Comparison of ENCODE assay signal across 8 cellular contexts in genomic region chr1:42943728-42944127, GRCh38. TPM values are rescaled to one million over a fixed set of nuclear protein-coding genes. Genes with fewer than 3 reads are reported as not detected.
A peak's percentile ranks its signal among the peaks of the same experiment; 100 is the strongest.
DNase-seq lines count a peak whose midpoint lies in the region; ATAC-seq and TF ChIP-seq lines count a peak whose summit lies in the region.
"Had no signal": no experiment of that assay in that cellular context is flagged by ENCODE, and none has a peak within 500 bp of the region (broad histone marks: within the 10 kb centered on the region; RNA-seq: fewer than 3 reads in every experiment).

No MANE protein-coding gene starts in this region.

- no peaks in the 10 kb centered on the region for H3K27me3 Mint-ChIP-seq in activated CD4-positive, alpha-beta memory T cell treated with anti-CD3 and anti-CD28 coated beads for 36 hours
- H3K27me3 Mint-ChIP-seq in immature natural killer cell (ENCODE audit: low read depth in 3 of 3): peaks cover 0 to 24% (median 18%) of the 10 kb centered on the region in 3 donors

- POLR2A ChIA-PET in activated CD4-positive, alpha-beta memory T cell treated with anti-CD3 and anti-CD28 coated beads for 36 hours (lab: Charles Lee): interaction anchor here (1.0 to 2.9 kb wide), 4 partner anchors 9 to 15 kb away, joined by 4 to 10 read pairs (median 6); partner anchors contain the start of gene SLC2A1

- TF ChIP-seq CTCF in HL-60 (IDR thresholded peaks at IDR 0.05; ENCODE audit: insufficient read depth, low read length): no peak

- peaks cover 91% of the 10 kb centered on the region for H3K4me1 Mint-ChIP-seq in activated CD4-positive, alpha-beta memory T cell treated with anti-CD3 and anti-CD28 coated beads for 36 hours (ENCODE audit: low read depth)
- peaks cover 97 to 100% of the 10 kb centered on the region in 2 donors for H3K4me1 Mint-ChIP-seq in immature natural killer cell
- peaks cover 97% of the 10 kb centered on the region for H3K4me1 Mint-ChIP-seq in stimulated activated effector memory CD8-positive, alpha-beta T cell treated with anti-CD3 and anti-CD28 coated beads, Interleukin-12 subunit alpha, Interleukin-12 subunit beta, amount 100 ng/mL, for 72 hours

- peak overlapping the region; percentile 69 for H3K27ac Mint-ChIP-seq in activated CD4-positive, alpha-beta memory T cell treated with anti-CD3 and anti-CD28 coated beads for 36 hours
- H3K27ac Mint-ChIP-seq in immature natural killer cell: peak overlapping the region; percentile 84 to 95 (median 88)
- H3K27ac Mint-ChIP-seq in stimulated activated effector memory CD8-positive, alpha-beta T cell treated with anti-CD3 and anti-CD28 coated beads, Interleukin-12 subunit alpha, Interleukin-12 subunit beta, amount 100 ng/mL, for 72 hours: peak overlapping the region; percentile 96

- H3K27ac ChIP-seq in HL-60 (replicated peaks): peak overlapping the region; percentile 59

- H3K9me3 Mint-ChIP-seq in activated CD4-positive, alpha-beta memory T cell treated with anti-CD3 and anti-CD28 coated beads for 36 hours: no peaks in the 10 kb centered on the region
- peaks cover 0 to 1% (median 0%) of the 10 kb centered on the region in 6 donors for H3K9me3 Mint-ChIP-seq in immature natural killer cell
- H3K9me3 Mint-ChIP-seq in stimulated activated effector memory CD8-positive, alpha-beta T cell treated with anti-CD3 and anti-CD28 coated beads, Interleukin-12 subunit alpha, Interleukin-12 subunit beta, amount 100 ng/mL, for 72 hours: no peaks in the 10 kb centered on the region

- no peak for DNase-seq in HL-60 (ENCODE audit: low read depth in 1 of 2, low spot score in 1 of 2)
- DNase-seq in activated CD4-positive, alpha-beta memory T cell treated with anti-CD3 and anti-CD28 coated beads for 36 hours: no peak
- no peak for DNase-seq in immature natural killer cell
- DNase-seq in stimulated activated effector memory CD8-positive, alpha-beta T cell treated with anti-CD3 and anti-CD28 coated beads, Interleukin-12 subunit alpha, Interleukin-12 subunit beta, amount 100 ng/mL, for 72 hours (ENCODE audit: low spot score in 2 of 2): no peak
- DNase-seq in stimulated activated CD4-positive, alpha-beta T cell treated with anti-CD3 and anti-CD28 coated beads, Interleukin-15, amount 100 ng/mL, for 24 hours: no peak
- DNase-seq in NCI-H1092 treated with DMSO at 0.1 percent for 48 hours (lab: John Stamatoyannopoulos, UW): no peak
- DNase-seq in superior temporal gyrus (ENCODE audit: extremely low spot score): no peak
- DNase-seq: NCI-H1930 had no signal

- no peak overlapping the region for H3K4me3 Mint-ChIP-seq in activated CD4-positive, alpha-beta memory T cell treated with anti-CD3 and anti-CD28 coated beads for 36 hours
- peak overlapping the region; percentile 71 to 81 (median 78) for H3K4me3 Mint-ChIP-seq in immature natural killer cell
- peak overlapping the region; percentile 93 for H3K4me3 Mint-ChIP-seq in stimulated activated effector memory CD8-positive, alpha-beta T cell treated with anti-CD3 and anti-CD28 coated beads, Interleukin-12 subunit alpha, Interleukin-12 subunit beta, amount 100 ng/mL, for 72 hours

- H3K27me3 ChIP-seq in HL-60 (ENCODE audit: insufficient read depth, poor library complexity, severe bottlenecking): no peaks in the 10 kb centered on the region

- H3K36me3 Mint-ChIP-seq in activated CD4-positive, alpha-beta memory T cell treated with anti-CD3 and anti-CD28 coated beads for 36 hours: peaks cover 41% of the 10 kb centered on the region
- peaks cover 21 to 41% (median 27%) of the 10 kb centered on the region in 3 donors for H3K36me3 Mint-ChIP-seq in immature natural killer cell
- peaks cover 100% of the 10 kb centered on the region for H3K36me3 Mint-ChIP-seq in stimulated activated effector memory CD8-positive, alpha-beta T cell treated with anti-CD3 and anti-CD28 coated beads, Interleukin-12 subunit alpha, Interleukin-12 subunit beta, amount 100 ng/mL, for 72 hours

- no peak overlapping the region for H3K4me3 ChIP-seq in HL-60 (replicated peaks; ENCODE audit: insufficient read depth, low read length)

- ATAC-seq in stimulated activated effector memory CD8-positive, alpha-beta T cell treated with anti-CD3 and anti-CD28 coated beads, Interleukin-12 subunit alpha, Interleukin-12 subunit beta, amount 100 ng/mL, for 72 hours: no peak

- intact Hi-C loops in activated CD4-positive, alpha-beta memory T cell treated with anti-CD3 and anti-CD28 coated beads for 36 hours (cut with micrococcal nuclease): no loop called here

- CTCF ChIA-PET in activated CD4-positive, alpha-beta memory T cell treated with anti-CD3 and anti-CD28 coated beads for 36 hours (lab: Charles Lee): interaction anchor here (1.6 to 3.6 kb wide), 2 partner anchors 21 to 130 kb away, joined by 7 to 14 read pairs; no protein-coding TSS in a partner anchor

RNA-seq across cellular contexts. Expression of gene SLC2A1, which starts 14.9 kb away (rescaled TPM):
- total RNA-seq in activated CD4-positive, alpha-beta memory T cell treated with anti-CD3 and anti-CD28 coated beads for 36 hours: 10 to 100 TPM; 67.6 to 73.6 TPM
- 10 to 100 TPM; 39.1 to 55.0 (median 42.4) TPM for polyA plus RNA-seq in immature natural killer cell
